In genomic region chr6:137873273-137873762, GRCh38 we compare ENCODE assay signal across 1 cellular context.
TF ChIP-seq lines count a peak whose summit lies in the region.

No MANE protein-coding gene starts in this region.

TF ChIP-seq in HepG2, 621 proteins besides CTCF, POLR2A, EP300 and RAD21 (continued from another document and continues in another):
- TF ChIP-seq FOXJ3 (CRISPR knock-in tag; IDR thresholded peaks at IDR 0.05; ENCODE audit: borderline replicate concordance) = peak; percentile 83; the same call in 1 of the 2 replicates
- TF ChIP-seq HOMEZ (CRISPR knock-in tag; IDR thresholded peaks at IDR 0.05; ENCODE audit: low read depth) = peak; percentile 98
- TF ChIP-seq NFYC (CRISPR knock-in tag; IDR thresholded peaks at IDR 0.05) = peak; percentile 51
- TF ChIP-seq GABPA (IDR thresholded peaks at IDR 0.05; ENCODE audit: low read depth, low read length) = no peak
- 0 out of 2 replicates have a peak, but pooled peaks have one; percentile 18 for TF ChIP-seq GABPA (CRISPR knock-in tag; IDR thresholded peaks at IDR 0.05; ENCODE audit: low read depth)
- peak; percentile 97 for TF ChIP-seq CEBPB (IDR thresholded peaks at IDR 0.05; ENCODE audit: borderline replicate concordance, low read depth, low read length)
- peak; percentile 82 for TF ChIP-seq NCOA2 (CRISPR knock-in tag; IDR thresholded peaks at IDR 0.05)
- 0 out of 2 replicates have a peak, but pooled peaks have one; percentile 23 for TF ChIP-seq POLR2AphosphoS5 (IDR thresholded peaks at IDR 0.05; ENCODE audit: low read depth, low read length)
- TF ChIP-seq KAT7 (CRISPR knock-in tag; IDR thresholded peaks at IDR 0.05; ENCODE audit: borderline replicate concordance) = no peak
- no peak for TF ChIP-seq DPF2 (CRISPR knock-in tag; IDR thresholded peaks at IDR 0.05; ENCODE audit: borderline replicate concordance, low read depth)
- TF ChIP-seq PPARG (CRISPR knock-in tag; conservative IDR thresholded peaks at IDR 0.05) = peak; percentile 77
- TF ChIP-seq NR2F6 (IDR thresholded peaks at IDR 0.05) = peak; percentile 47; the same call in 1 of the 2 replicates
- peak; percentile 31; the same call in 1 of the 2 replicates for TF ChIP-seq NR2F6 (CRISPR knock-in tag; IDR thresholded peaks at IDR 0.05)
- TF ChIP-seq ZNF878 (CRISPR knock-in tag; IDR thresholded peaks at IDR 0.05) = peak; percentile 83; the same call in 1 of the 2 replicates
- TF ChIP-seq NFYB (CRISPR knock-in tag; IDR thresholded peaks at IDR 0.05) = peak; percentile 35; the same call in 1 of the 2 replicates
- peak; percentile 42; the same call in 1 of the 2 replicates for TF ChIP-seq ZNF414 (CRISPR knock-in tag; IDR thresholded peaks at IDR 0.05)
- peak; percentile 63; the same call in 1 of the 2 replicates for TF ChIP-seq HMGXB3 (CRISPR knock-in tag; IDR thresholded peaks at IDR 0.05; ENCODE audit: borderline replicate concordance)
- no peak for TF ChIP-seq HINFP (CRISPR knock-in tag; IDR thresholded peaks at IDR 0.05; ENCODE audit: low read depth)
- peak; percentile 56 for TF ChIP-seq IKZF5 (CRISPR knock-in tag; IDR thresholded peaks at IDR 0.05)
- TF ChIP-seq FOXP1 (IDR thresholded peaks at IDR 0.05) = no peak
- peak; percentile 72; the same call in 1 of the 2 replicates for TF ChIP-seq FOXP1 (CRISPR knock-in tag; IDR thresholded peaks at IDR 0.05)
- peak; percentile 70; the same call in 1 of the 2 replicates for TF ChIP-seq SIX1 (CRISPR knock-in tag; IDR thresholded peaks at IDR 0.05; ENCODE audit: borderline replicate concordance)
- peak; percentile 80 for TF ChIP-seq FOXP4 (CRISPR knock-in tag; IDR thresholded peaks at IDR 0.05)
- TF ChIP-seq MIER3 (CRISPR knock-in tag; IDR thresholded peaks at IDR 0.05; ENCODE audit: borderline replicate concordance) = peak; percentile 52; the same call in 1 of the 2 replicates
- no peak for TF ChIP-seq TRIM22 (IDR thresholded peaks at IDR 0.05)
- peak; percentile 77; the same call in 1 of the 2 replicates for TF ChIP-seq ZBTB20 (CRISPR knock-in tag; IDR thresholded peaks at IDR 0.05; ENCODE audit: borderline replicate concordance, low read depth)
- peak; percentile 68; the same call in 1 of the 2 replicates for TF ChIP-seq ZSCAN20 (CRISPR knock-in tag; IDR thresholded peaks at IDR 0.05; ENCODE audit: borderline replicate concordance)
- peak; percentile 35; the same call in 1 of the 2 replicates for TF ChIP-seq ETV5 (CRISPR knock-in tag; IDR thresholded peaks at IDR 0.05; ENCODE audit: borderline replicate concordance)
- no peak for TF ChIP-seq ONECUT2 (CRISPR knock-in tag; IDR thresholded peaks at IDR 0.05)
- peak; percentile 45 for TF ChIP-seq AGO1 (IDR thresholded peaks at IDR 0.05; ENCODE audit: low read depth, low read length, poor library complexity, severe bottlenecking)
- 0 out of 2 replicates have a peak, but pooled peaks have one; percentile 31 for TF ChIP-seq MEIS2 (CRISPR knock-in tag; IDR thresholded peaks at IDR 0.05)
- TF ChIP-seq PHF21A (CRISPR knock-in tag; IDR thresholded peaks at IDR 0.05) = peak; percentile 80
- TF ChIP-seq ATF7-NPFF (CRISPR knock-in tag; IDR thresholded peaks at IDR 0.05; ENCODE audit: low read depth) = no peak
- peak; percentile 64; the same call in 1 of the 2 replicates for TF ChIP-seq ERF (CRISPR knock-in tag; IDR thresholded peaks at IDR 0.05)
- no peak for TF ChIP-seq MXD1 (CRISPR knock-in tag; IDR thresholded peaks at IDR 0.05)
- TF ChIP-seq NBN (conservative IDR thresholded peaks at IDR 0.05) = no peak
- TF ChIP-seq ARHGAP35 (CRISPR knock-in tag; IDR thresholded peaks at IDR 0.05; ENCODE audit: borderline replicate concordance) = no peak
- no peak for TF ChIP-seq SP1 (IDR thresholded peaks at IDR 0.05)
- peak; percentile 61; the same call in 1 of the 2 replicates for TF ChIP-seq SP1 (CRISPR knock-in tag; IDR thresholded peaks at IDR 0.05)
- TF ChIP-seq RERE (CRISPR knock-in tag; IDR thresholded peaks at IDR 0.05; ENCODE audit: low read depth) = peak; percentile 52; the same call in 1 of the 2 replicates
- no peak for TF ChIP-seq IRF1 (CRISPR knock-in tag; IDR thresholded peaks at IDR 0.05; ENCODE audit: low read depth)
- TF ChIP-seq HOXA3 (CRISPR knock-in tag; IDR thresholded peaks at IDR 0.05) = peak; percentile 80
